ENCODE assay signal across 8 cellular contexts in genomic region chr14:60637490-60638452, GRCh38. TPM values are rescaled to one million over a fixed set of nuclear protein-coding genes. Genes with fewer than 3 reads are reported as not detected.
A peak's percentile ranks its signal among the peaks of the same experiment; 100 is the strongest.
DNase-seq lines count a peak whose midpoint lies in the region; ATAC-seq and TF ChIP-seq lines count a peak whose summit lies in the region.

No MANE protein-coding gene starts in this region.

- no TSS peak for BruUV-seq in PC-3 (replicated peaks; lab: Mats Ljungman, UMichigan)

- H3K23ac ChIP-seq in trophoblast cell (ENCODE audit: low read length): no peak overlapping the region

- H4K91ac ChIP-seq in trophoblast cell (ENCODE audit: low read depth, low read length): no peak overlapping the region

- no peak overlapping the region for H3K18ac ChIP-seq in trophoblast cell (ENCODE audit: low read length)

- no peak overlapping the region for H2BK120ac ChIP-seq in trophoblast cell (ENCODE audit: insufficient read depth, low read length, poor library complexity)

- no peak overlapping the region for H3K27ac ChIP-seq in PC-3 (ENCODE audit: low read length)
- no peak overlapping the region for H3K27ac ChIP-seq in trophoblast cell (ENCODE audit: low read depth, low read length)

- CTCF ChIA-PET in PC-3 (lab: Charles Lee): no interaction called here

- H3K14ac ChIP-seq in trophoblast cell (ENCODE audit: low read length): no peak overlapping the region

- no peak overlapping the region for H4K8ac ChIP-seq in trophoblast cell (ENCODE audit: low read depth, low read length)

- intact Hi-C loops in PC-3 (cut with micrococcal nuclease): no loop called here

- no peak overlapping the region for H2BK5ac ChIP-seq in trophoblast cell (ENCODE audit: low read depth, low read length, poor library complexity)

- no peak overlapping the region for H3K4me2 ChIP-seq in PC-3 (ENCODE audit: low read length)
- peak overlapping the region; percentile 52 for H3K4me2 ChIP-seq in trophoblast cell (ENCODE audit: low read length)

- H3K27me3 ChIP-seq in PC-3 (ENCODE audit: low read length) (no peaks in the 10 kb centered on the region), trophoblast cell (ENCODE audit: insufficient read depth, low read length) (peaks cover 50% of the 10 kb centered on the region)

- H4K12ac ChIP-seq in trophoblast cell (ENCODE audit: low read depth, low read length): no peak overlapping the region

- no peaks in the 10 kb centered on the region for H3K9me2 ChIP-seq in PC-3 (replicated peaks; ENCODE audit: low read length)

- no peaks in the 10 kb centered on the region for H3K79me2 ChIP-seq in PC-3 (ENCODE audit: low read length)
- H3K79me2 ChIP-seq in trophoblast cell (ENCODE audit: control insufficient read depth, insufficient read depth, low read length, poor library complexity): no peaks in the 10 kb centered on the region

- 0 out of 2 replicates have a peak, but pooled peaks cover 3% of the 10 kb centered on the region for H3K36me3 ChIP-seq in PC-3 (ENCODE audit: low read depth, low read length)
- no peaks in the 10 kb centered on the region for H3K36me3 ChIP-seq in trophoblast cell (ENCODE audit: control insufficient read depth in 1 of 2, insufficient read depth in 2 of 2, low read length in 2 of 2)

- WGBS in trophoblast cell (ENCODE audit: extremely low coverage, insufficient coverage, insufficient read length): no CpG with 5 or more reads among the region's 55 CpGs

- H3K9me3 ChIP-seq in PC-3 (ENCODE audit: low read length) (no peaks in the 10 kb centered on the region), trophoblast cell (ENCODE audit: insufficient read depth, low read depth, low read length) (no peaks in the 10 kb centered on the region)

- no peak overlapping the region for H2BK12ac ChIP-seq in trophoblast cell (ENCODE audit: low read length)

- ATAC-seq in PC-3 (peak; percentile 63), GM19452 (IDR thresholded peaks at IDR 0.05; ENCODE audit: unreplicated experiment) (no peak), GM18858 (IDR thresholded peaks at IDR 0.05; ENCODE audit: unreplicated experiment) (no peak)

- H3K9ac ChIP-seq in PC-3 (ENCODE audit: low read length) (no peak overlapping the region), trophoblast cell (ENCODE audit: low read length) (no peak overlapping the region)

- no peak overlapping the region for H2AK5ac ChIP-seq in trophoblast cell (ENCODE audit: low read length)

- H4K20me1 ChIP-seq in PC-3 (ENCODE audit: low read length): no peaks in the 10 kb centered on the region

- H3K4ac ChIP-seq in trophoblast cell (ENCODE audit: low read depth, low read length): no peak overlapping the region

- POLR2A ChIA-PET in PC-3 (lab: Charles Lee; ENCODE audit: unreplicated experiment): interaction anchor here (0.6 kb wide), 1 partner anchor 45 kb away, joined by 3 read pairs; no protein-coding TSS in a partner anchor

- peak; percentile 81 for DNase-seq in ELF-1 (ENCODE audit: low read depth, low spot score)
- peak; percentile 42 for DNase-seq in PC-3
- peak; percentile 76 for DNase-seq in fibroblast of peridontal ligament (ENCODE audit: extremely low read depth)
- DNase-seq in trophoblast cell: no peak
- no peak for DNase-seq in SW 1271 (lab: John Stamatoyannopoulos, UW)
- DNase-seq in GM19240 (ENCODE audit: insufficient read length, low spot score): no peak

- H3F3A ChIP-seq in PC-3 (ENCODE audit: low read length, unreplicated experiment): no peaks in the 10 kb centered on the region

- no peak overlapping the region for H2AFZ ChIP-seq in PC-3 (ENCODE audit: low read length)
- peak overlapping the region; percentile 11 for H2AFZ ChIP-seq in trophoblast cell (ENCODE audit: insufficient read depth, low read length, poor library complexity)

- no peak overlapping the region for H3K4me3 ChIP-seq in PC-3 (ENCODE audit: low read length)
- no peak overlapping the region for H3K4me3 ChIP-seq in trophoblast cell (ENCODE audit: low read depth, low read length)

- H3K4me1 ChIP-seq in PC-3 (ENCODE audit: insufficient read depth, low read length): peaks cover 8% of the 10 kb centered on the region; the same call in 1 of the 2 replicates
- peaks cover 2 to 8% of the 10 kb centered on the region in 2 experiments for H3K4me1 ChIP-seq in trophoblast cell (ENCODE audit: control insufficient read depth in 1 of 2, insufficient read depth in 2 of 2, low read length in 2 of 2)

- no peaks in the 10 kb centered on the region for H3K79me1 ChIP-seq in trophoblast cell (ENCODE audit: low read length)

- TF ChIP-seq CTCF in PC-3 (conservative IDR thresholded peaks at IDR 0.05; ENCODE audit: low read depth, low read length): no peak

RNA-seq across cellular contexts. Expression of gene SIX1, which starts 11.5 kb away (rescaled TPM):
- 16.5 and 18.2 TPM in 2 replicates for total RNA-seq in PC-3 (2014; rRNA removed)
- polyA plus RNA-seq in trophoblast cell (2013): 0.03 and 0.08 TPM in 2 replicates

Comparison
In these comparisons a context has a peak if more than half of its experiments do, and no peak if none do; other contexts are left out.
1. DNase-seq: peak in ELF-1 (single experiment), PC-3 (single experiment) and fibroblast of peridontal ligament (single experiment); none in trophoblast cell (0 of 2), SW 1271 (0 of 2) and GM19240 (single experiment).